18 cellular contexts compared by ENCODE assay signal in the genomic region with DNA sequence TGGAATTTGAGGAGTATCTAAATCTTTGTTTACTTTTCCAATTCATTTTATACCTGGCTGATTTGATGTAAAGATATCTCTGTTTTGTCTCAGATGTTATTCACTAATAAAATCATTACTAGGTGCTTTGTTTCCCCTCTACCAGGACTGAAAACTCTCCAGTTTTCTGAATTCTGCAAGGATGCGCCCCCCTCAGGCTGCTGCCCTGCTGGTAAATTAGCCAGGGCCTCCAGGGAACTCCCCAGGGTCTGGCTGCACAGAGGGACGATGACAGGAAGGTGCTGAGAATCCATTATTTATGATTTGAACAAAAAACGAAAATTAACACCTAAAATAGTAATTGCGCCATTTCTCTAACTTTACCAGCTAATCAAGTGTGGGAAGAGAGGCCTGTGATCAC.
DNase-seq lines count a peak whose midpoint lies in the region; ATAC-seq and TF ChIP-seq lines count a peak whose summit lies in the region.
"Had no signal": no experiment of that assay in that cellular context is flagged by ENCODE, and none has a peak within 500 bp of the region (broad histone marks: within the 10 kb centered on the region; RNA-seq: fewer than 3 reads in every experiment).

No MANE protein-coding gene starts in this region.

- TF ChIP-seq CTCF in WTC11 (IDR thresholded peaks at IDR 0.05), result no peak

- H3K9me3 Mint-ChIP-seq in activated CD4-positive, alpha-beta T cell treated with anti-CD3 and anti-CD28 coated beads, Interleukin-2, amount 10 ng/mL, durations not matched to agents 24 days and 14 days, result peaks cover 4% of the 10 kb centered on the region
- H3K9me3 Mint-ChIP-seq in WTC11, result peaks cover 8% of the 10 kb centered on the region

- H3K4me3 Mint-ChIP-seq in activated CD4-positive, alpha-beta T cell treated with anti-CD3 and anti-CD28 coated beads, Interleukin-2, amount 10 ng/mL, durations not matched to agents 24 days and 14 days, result no peak overlapping the region
- no peak overlapping the region for H3K4me3 Mint-ChIP-seq in WTC11

- ATAC-seq in WTC11 (peak; percentile 36; the same call in 1 of the 2 replicates), HG02870 (IDR thresholded peaks at IDR 0.05; ENCODE audit: unreplicated experiment) (no peak), GM21717 (IDR thresholded peaks at IDR 0.05; ENCODE audit: unreplicated experiment) (no peak)

- H3K4me1 Mint-ChIP-seq in activated CD4-positive, alpha-beta T cell treated with anti-CD3 and anti-CD28 coated beads, Interleukin-2, amount 10 ng/mL, durations not matched to agents 24 days and 14 days, result no peaks in the 10 kb centered on the region
- peaks cover 5% of the 10 kb centered on the region; the same call in 1 of the 2 replicates for H3K4me1 Mint-ChIP-seq in WTC11

- no peak overlapping the region for H3K27ac Mint-ChIP-seq in activated CD4-positive, alpha-beta T cell treated with anti-CD3 and anti-CD28 coated beads, Interleukin-2, amount 10 ng/mL, durations not matched to agents 24 days and 14 days
- no peak overlapping the region for H3K27ac Mint-ChIP-seq in WTC11

- CTCF ChIA-PET in WTC11 (lab: Charles Lee), result interaction anchor here (0.6 kb wide), 1 partner anchor 14 kb away, joined by 4 read pairs; no protein-coding TSS in a partner anchor

- no peaks in the 10 kb centered on the region for H3K36me3 Mint-ChIP-seq in activated CD4-positive, alpha-beta T cell treated with anti-CD3 and anti-CD28 coated beads, Interleukin-2, amount 10 ng/mL, durations not matched to agents 24 days and 14 days (ENCODE audit: low read depth)
- H3K36me3 Mint-ChIP-seq in WTC11, result no peaks in the 10 kb centered on the region

- no peaks in the 10 kb centered on the region for H3K27me3 Mint-ChIP-seq in activated CD4-positive, alpha-beta T cell treated with anti-CD3 and anti-CD28 coated beads, Interleukin-2, amount 10 ng/mL, durations not matched to agents 24 days and 14 days
- H3K27me3 Mint-ChIP-seq in WTC11 (ENCODE audit: low read depth), result no peaks in the 10 kb centered on the region

- POLR2A ChIA-PET in WTC11 (lab: Charles Lee), result no interaction called here

- peak; percentile 16 for DNase-seq in activated CD4-positive, alpha-beta T cell treated with anti-CD3 and anti-CD28 coated beads, Interleukin-2, amount 10 ng/mL, durations not matched to agents 24 days and 14 days
- no peak for DNase-seq in activated CD4-positive, alpha-beta T cell treated with anti-CD3 and anti-CD28 coated beads, Interleukin-2, amount 50 U/mL, for 1 hour
- peak; percentile 32 for DNase-seq in WTC11 (ENCODE audit: low spot score)
- peak; percentile 33 for DNase-seq in iPS-NIHi7 (ENCODE audit: extremely low spot score)
- DNase-seq in DMS153 treated with DMSO at 0.1 percent for 48 hours (lab: John Stamatoyannopoulos, UW; ENCODE audit: unreplicated experiment), result no peak
- DNase-seq in NCI-H345 (lab: John Stamatoyannopoulos, UW), result no peak
- DNase-seq: 8988T, C1 segment of cervical spinal cord, EL, Karpas-422, MG63, NCI-H1092, NCI-H146, NCI-H2081, NCI-H524, SIG-M5 had no signal

- intact Hi-C loops in activated CD4-positive, alpha-beta T cell treated with anti-CD3 and anti-CD28 coated beads, Interleukin-2, amount 10 ng/mL, durations not matched to agents 24 days and 14 days (cut with micrococcal nuclease), result no loop called here

TF ChIP-seq in WTC11, 78 proteins besides CTCF, POLR2A, EP300 and RAD21:
- TF ChIP-seq ZNF138 (CRISPR knock-in tag; conservative IDR thresholded peaks at IDR 0.05) (no peak), ARID4B (CRISPR knock-in tag; IDR thresholded peaks at IDR 0.05; ENCODE audit: borderline replicate concordance) (no peak), TEAD1 (CRISPR knock-in tag; IDR thresholded peaks at IDR 0.05) (no peak), ERG (CRISPR knock-in tag; IDR thresholded peaks at IDR 0.05) (no peak)

Comparison
In these comparisons a context has a peak if more than half of its experiments do, and no peak if none do; other contexts are left out.
1. DNase-seq: peak in activated CD4-positive, alpha-beta T cell treated with anti-CD3 and anti-CD28 coated beads, Interleukin-2, amount 10 ng/mL, durations not matched to agents 24 days and 14 days (single experiment), WTC11 (single experiment) and iPS-NIHi7 (single experiment); none in activated CD4-positive, alpha-beta T cell treated with anti-CD3 and anti-CD28 coated beads, Interleukin-2, amount 50 U/mL, for 1 hour (single experiment), DMS153 treated with DMSO at 0.1 percent for 48 hours (single experiment) and NCI-H345 (single experiment).